1 cellular context compared by ENCODE assay signal in the genomic region with DNA sequence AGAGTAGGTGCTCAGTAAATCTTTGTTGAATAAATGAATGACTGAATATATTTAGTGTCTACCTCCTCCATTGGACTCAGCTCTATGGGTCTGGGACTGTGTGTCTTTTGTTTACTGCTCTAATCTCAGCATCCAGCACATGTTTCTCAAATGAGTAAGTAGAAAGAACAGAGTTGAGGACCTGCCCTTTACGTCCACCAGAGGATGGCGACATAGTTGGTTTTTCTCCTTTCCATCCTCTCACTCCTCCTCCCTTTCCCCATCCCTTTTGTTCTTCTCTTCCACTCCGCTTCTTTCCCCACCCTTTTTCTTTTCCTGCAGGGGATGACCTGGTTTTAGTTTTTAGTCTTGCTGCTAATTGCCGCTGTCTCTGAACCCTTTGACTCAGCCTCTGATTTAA.
TF ChIP-seq lines count a peak whose summit lies in the region.

No MANE protein-coding gene starts in this region.

TF ChIP-seq in GM23338, 12 proteins besides CTCF, POLR2A, EP300 and RAD21 (continued from another document):
- TF ChIP-seq NANOG (IDR thresholded peaks at IDR 0.05; ENCODE audit: borderline replicate concordance) (no peak), STAT1 (IDR thresholded peaks at IDR 0.05; ENCODE audit: unreplicated experiment) (no peak)
TF ChIP-seq in GM23338: peak in this region for 0.
